ENCODE assay signal across 17 cellular contexts in genomic region chr1:154453155-154453554, GRCh38. TPM values are rescaled to one million over a fixed set of nuclear protein-coding genes. Genes with fewer than 3 reads are reported as not detected.
DNase-seq lines count a peak whose midpoint lies in the region; ATAC-seq, FAIRE-seq and TF ChIP-seq lines count a peak whose summit lies in the region.
"Had no signal": no experiment of that assay in that cellular context is flagged by ENCODE, and none has a peak within 500 bp of the region (broad histone marks: within the 10 kb centered on the region; RNA-seq: fewer than 3 reads in every experiment).

No MANE protein-coding gene starts in this region.

- POLR2A ChIA-PET in A549 (lab: Yijun Ruan, JAX) = no interaction called here

- 91% methylated on average over 5 of the region's 5 CpGs for WGBS in A549 (ENCODE audit: missing lambda C conversion rate)
- WGBS in GM23248 (ENCODE audit: low coverage in 1 of 2, low lambda C conversion rate in 2 of 2, missing lambda C conversion rate in 2 of 2), 2 experiments = 31 to 36% methylated on average over 5 of the region's 5 CpGs

- H3K4me2 ChIP-seq in A549 = peak overlapping the region; percentile 25; the same call in 1 of the 3 replicates
- H3K4me2 ChIP-seq in GM23248 (ENCODE audit: unreplicated experiment) = peak overlapping the region; percentile 51

- ATAC-seq in A549 = no peak
- ATAC-seq in left lung = peak; percentile 17
- ATAC-seq in HG03108 (IDR thresholded peaks at IDR 0.05; ENCODE audit: unreplicated experiment) = no peak

- no peaks in the 10 kb centered on the region for H3K79me2 ChIP-seq in GM23248 (ENCODE audit: insufficient read depth)

- H3K9me2 ChIP-seq in GM23248 (ENCODE audit: insufficient read depth) = no peaks in the 10 kb centered on the region

- H3K4me1 ChIP-seq in A549 = peaks cover 8% of the 10 kb centered on the region; the same call in 1 of the 3 replicates
- peaks cover 15% of the 10 kb centered on the region for H3K4me1 ChIP-seq in GM23248 (ENCODE audit: insufficient read depth)
- peaks cover 0 to 45% of the 10 kb centered on the region in 2 donors for H3K4me1 ChIP-seq in left lung
- H3K4me1 ChIP-seq: adrenal gland had no signal

- in situ Hi-C loops in GM23248 (cut with MboI) = no loop called here

- H3K9ac ChIP-seq in GM23248 = peak overlapping the region; percentile 22; the same call in 1 of the 2 replicates

- CTCF ChIA-PET in A549 (lab: Yijun Ruan, JAX) = interaction anchor here (1.1 to 2.4 kb wide), 4 partner anchors 9 to 118 kb away, joined by 3 to 9 read pairs (median 6); no protein-coding TSS in a partner anchor

- H3K27ac ChIP-seq in A549 = peak overlapping the region in 1 of 2 experiments; percentile 41; a peak in 1 of 6 replicates
- H3K27ac ChIP-seq in GM23248 = peak overlapping the region; percentile 53
- peak overlapping the region; percentile 5 for H3K27ac ChIP-seq in caudate nucleus (ENCODE audit: low read depth, low read length)
- H3K27ac ChIP-seq in left lung = peak overlapping the region in 1 of 2 donors; percentile 88
- H3K27ac ChIP-seq: transverse colon had no signal

- no peaks in the 10 kb centered on the region for H4K20me1 ChIP-seq in GM23248 (ENCODE audit: insufficient read depth)

- H3K9me3 ChIP-seq in A549 = no peaks in the 10 kb centered on the region
- H3K9me3 ChIP-seq in GM23248 (ENCODE audit: low read depth) = no peaks in the 10 kb centered on the region
- H3K9me3 ChIP-seq in left lung = no peaks in the 10 kb centered on the region
- H3K9me3 ChIP-seq: adrenal gland, transverse colon had no signal

- DNase-seq in A549 (ENCODE audit: low read depth in 1 of 2, low spot score in 1 of 2) = no peak
- DNase-seq in GM23248 = peak; percentile 62
- peak in 3 of 61 donors; percentile 11 to 26 (median 22) for DNase-seq in caudate nucleus (lab: John Stamatoyannopoulos, UW)
- DNase-seq in left lung = no peak
- no peak for DNase-seq in activated T-cell treated with anti-CD3 and anti-CD28 coated beads, Interleukin-2, amount 50 U/mL, for 48 hours
- DNase-seq in H7 = no peak
- DNase-seq in activated effector memory CD4-positive, alpha-beta T cell treated with Interleukin-2 at 50 U/mL for 16 hours = no peak
- DNase-seq: activated CD4-positive, alpha-beta T cell treated with anti-CD3 and anti-CD28 coated beads, Interleukin-2, amount 10 ng/mL, durations not matched to agents 24 days and 14 days; adrenal gland; DMS 273 treated with DMSO at 0.1 percent for 48 hours; NCI-H2171 treated with DMSO at 0.1 percent for 48 hours; SIG-M5; stimulated activated CD4-positive, alpha-beta T cell treated with anti-CD3 and anti-CD28 coated beads, Interleukin-4, amount 100 ng/mL, for 24 hours; transverse colon had no signal

- no peak for FAIRE-seq in A549 (lab: Jason Lieb, UNC)
- FAIRE-seq: GM19239 had no signal

- no peak for TF ChIP-seq POLR2A in A549 (IDR thresholded peaks at IDR 0.05; ENCODE audit: low read length)

- H3F3A ChIP-seq in GM23248 (ENCODE audit: insufficient read depth) = peaks cover 13% of the 10 kb centered on the region

- TF ChIP-seq RAD21 in A549 (conservative IDR thresholded peaks at IDR 0.05 in 1 of 2, IDR thresholded peaks at IDR 0.05 in 1 of 2) = no peak

- H3K36me3 ChIP-seq in GM23248 (ENCODE audit: low read depth) (no peaks in the 10 kb centered on the region), left lung (peaks cover 0 to 82% of the 10 kb centered on the region in 2 donors), H7 (replicated peaks; ENCODE audit: control insufficient read depth, insufficient read depth, low read length) (no peaks in the 10 kb centered on the region)

- H3K4me3 ChIP-seq in A549 = no peak overlapping the region
- H3K4me3 ChIP-seq in GM23248 = 0 out of 2 replicates have a peak overlapping the region, but pooled peaks have one; percentile 28
- no peak overlapping the region for H3K4me3 ChIP-seq in left lung
- no peak overlapping the region for H3K4me3 ChIP-seq in H7 (ENCODE audit: insufficient read depth, low read depth, low read length)
- H3K4me3 ChIP-seq: adrenal gland, coronary artery, transverse colon had no signal

- no peaks in the 10 kb centered on the region for H3K27me3 ChIP-seq in GM23248 (replicated peaks; ENCODE audit: insufficient read depth)
- no peaks in the 10 kb centered on the region for H3K27me3 ChIP-seq in left lung
- H3K27me3 ChIP-seq in H7 (ENCODE audit: control insufficient read depth, insufficient read depth, low read length) = no peaks in the 10 kb centered on the region
- H3K27me3 ChIP-seq: adrenal gland, transverse colon had no signal

- intact Hi-C loops in left lung (cut with DNase I) = no loop called here

- TF ChIP-seq CTCF in A549 (IDR thresholded peaks at IDR 0.05) (no peak), left lung (IDR thresholded peaks at IDR 0.05) (no peak)

- peak overlapping the region; percentile 49; the same call in 1 of the 2 replicates for H2AFZ ChIP-seq in GM23248

- TF ChIP-seq EP300 in A549 (IDR thresholded peaks at IDR 0.05) = no peak

TF ChIP-seq in A549, 52 proteins besides CTCF, POLR2A, EP300 and RAD21:
- no peak for TF ChIP-seq USF2 (IDR thresholded peaks at IDR 0.05)
- no peak for TF ChIP-seq CBX2 (IDR thresholded peaks at IDR 0.05; ENCODE audit: borderline replicate concordance, low read depth)
- no peak for TF ChIP-seq SMC3 (IDR thresholded peaks at IDR 0.05)
- no peak for TF ChIP-seq MAFK (IDR thresholded peaks at IDR 0.05; ENCODE audit: partially characterized antibody)
- TF ChIP-seq CHD4 (IDR thresholded peaks at IDR 0.05; ENCODE audit: borderline replicate concordance) = no peak
- no peak for TF ChIP-seq HMGXB4 (CRISPR knock-in tag; IDR thresholded peaks at IDR 0.05; ENCODE audit: borderline replicate concordance)
- TF ChIP-seq, protein P1, sequence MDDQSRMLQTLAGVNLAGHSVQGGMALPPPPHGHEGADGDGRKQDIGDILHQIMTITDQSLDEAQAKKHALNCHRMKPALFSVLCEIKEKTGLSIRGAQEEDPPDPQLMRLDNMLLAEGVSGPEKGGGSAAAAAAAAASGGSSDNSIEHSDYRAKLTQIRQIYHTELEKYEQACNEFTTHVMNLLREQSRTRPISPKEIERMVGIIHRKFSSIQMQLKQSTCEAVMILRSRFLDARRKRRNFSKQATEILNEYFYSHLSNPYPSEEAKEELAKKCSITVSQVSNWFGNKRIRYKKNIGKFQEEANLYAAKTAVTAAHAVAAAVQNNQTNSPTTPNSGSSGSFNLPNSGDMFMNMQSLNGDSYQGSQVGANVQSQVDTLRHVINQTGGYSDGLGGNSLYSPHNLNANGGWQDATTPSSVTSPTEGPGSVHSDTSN (IDR thresholded peaks at IDR 0.05) = no peak
- no peak for TF ChIP-seq RFX5 (IDR thresholded peaks at IDR 0.05)

RNA-seq across cellular contexts. Expression of gene IL6R, which starts 48.0 kb away (rescaled TPM):
- polyA plus RNA-seq in A549 (2011; rRNA removed) = 2.7 and 3.0 TPM in 2 replicates
- polyA plus RNA-seq in A549 (2012; cell fraction: cytosol; rRNA removed) = 3.0 and 3.3 TPM in 2 replicates
- 2.4 and 4.3 TPM in 2 replicates for polyA plus RNA-seq in A549 (2012; cell fraction: nucleus; rRNA removed)
- 1.8 to 2.2 TPM (median 1.8 TPM) in 3 replicates for polyA plus RNA-seq in A549 (2017; fragmentation: RNase III; extraction: RNeasy Plus Mini Kit Qiagen cat#74134 plus additional on column Dnase treatment)
- 6.1 and 7.1 TPM in 2 replicates for polyA minus RNA-seq in A549 (2011; rRNA and poly(A)+ RNA removed)
- total RNA-seq in GM23248 (2014; rRNA removed; shearing (Covaris generic)) = 3.9 and 8.8 TPM in 2 replicates
- 1.3 and 2.1 TPM in 2 replicates for polyA plus RNA-seq in GM23248 (2016; fragmentation: Nextera tagmentation; extraction: Ambion mirVana)
- total RNA-seq in left lung = 10 to 100 TPM; 45.0 to 65.3 TPM
- total RNA-seq in H7 (2014; rRNA removed; shearing (Covaris generic)) = 8.6 and 10.3 TPM in 2 replicates

RNA-seq across cellular contexts. Expression of gene TDRD10, which starts 48.9 kb away (rescaled TPM):
- polyA plus RNA-seq in A549 (2011; rRNA removed) (0.04 TPM in 1 of 2 replicates, not detected in the other), A549 (2017; fragmentation: RNase III; extraction: RNeasy Plus Mini Kit Qiagen cat#74134 plus additional on column Dnase treatment) (not detected in 3 replicates), GM23248 (2016; fragmentation: Nextera tagmentation; extraction: Ambion mirVana) (not detected in 2 replicates)
- polyA plus RNA-seq in A549 (2012; cell fraction: cytosol; rRNA removed) = 0.01 and 0.04 TPM in 2 replicates
- polyA plus RNA-seq in A549 (2012; cell fraction: nucleus; rRNA removed) = 0.10 TPM in 1 of 2 replicates, not detected in the other
- not detected in 2 replicates for polyA minus RNA-seq in A549 (2011; rRNA and poly(A)+ RNA removed)
- total RNA-seq in GM23248 (2014; rRNA removed; shearing (Covaris generic)) = not detected in 2 replicates
- 1 to 10 TPM; 3.8 to 5.0 TPM for total RNA-seq in left lung
- total RNA-seq in H7 (2014; rRNA removed; shearing (Covaris generic)) = 0.38 and 0.44 TPM in 2 replicates
- total RNA-seq: activated CD4-positive, alpha-beta T cell treated with anti-CD3 and anti-CD28 coated beads, Interleukin-2, amount 10 ng/mL, durations not matched to agents 24 days and 14 days had no signal

RNA-seq across cellular contexts. Expression of gene SHE, which starts 49.1 kb away (rescaled TPM):
- polyA plus RNA-seq in A549 (2011; rRNA removed) (0.01 and 0.03 TPM in 2 replicates), A549 (2017; fragmentation: RNase III; extraction: RNeasy Plus Mini Kit Qiagen cat#74134 plus additional on column Dnase treatment) (0.01 TPM in 1 of 3 replicates, not detected in the others), GM23248 (2016; fragmentation: Nextera tagmentation; extraction: Ambion mirVana) (0.03 TPM in 2 replicates)
- polyA plus RNA-seq in A549 (2012; cell fraction: cytosol; rRNA removed) = 0.01 TPM in 1 of 2 replicates, not detected in the other
- polyA plus RNA-seq in A549 (2012; cell fraction: nucleus; rRNA removed) = not detected in 2 replicates
- polyA minus RNA-seq in A549 (2011; rRNA and poly(A)+ RNA removed) = not detected in 2 replicates
- not detected in 2 replicates for total RNA-seq in GM23248 (2014; rRNA removed; shearing (Covaris generic))
- total RNA-seq in left lung = 10 to 100 TPM; 17.7 to 25.3 TPM
- 0.55 and 0.73 TPM in 2 replicates for total RNA-seq in H7 (2014; rRNA removed; shearing (Covaris generic))
- total RNA-seq: activated CD4-positive, alpha-beta T cell treated with anti-CD3 and anti-CD28 coated beads, Interleukin-2, amount 10 ng/mL, durations not matched to agents 24 days and 14 days had no signal

Comparison
In these comparisons a context has a peak if more than half of its experiments do, and no peak if none do; other contexts are left out.
1. RNA of gene SHE, which starts 49.1 kb away (total RNA-seq): 17.7 to 25.3 TPM in left lung; 0.55 to 0.73 TPM in H7 and not detected in GM23248; every median in the first group is over 10 times any median in the second.